19 cellular contexts compared by ENCODE assay signal in genomic region chr11:31714840-31715239, GRCh38.
"Had no signal": no experiment of that assay in that cellular context is flagged by ENCODE, and none has a peak within 500 bp of the region (broad histone marks: within the 10 kb centered on the region; RNA-seq: fewer than 3 reads in every experiment).

No MANE protein-coding gene starts in this region.

- H3K27me3 Mint-ChIP-seq: activated naive CD4-positive, alpha-beta T cell treated with anti-CD3 and anti-CD28 coated beads, Interleukin-2, amount 50 U/mL, for 24 hours; brain; central memory CD8-positive, alpha-beta T cell; dendritic cell treated with granulocyte-macrophage colony-stimulating factor and Interleukin-4, amounts not matched to agents 40 ng/mL and 50 ng/mL, for 4 days; effector memory CD8-positive, alpha-beta T cell; progenitor cell of endocrine pancreas; stimulated activated memory B cell treated with anti-CD40 and anti-IgM and Interleukin-4, amounts not matched to agents 10 μg/mL and 1 μg/mL and 100 μg/mL, for 72 hours had no signal

- H3K4me3 Mint-ChIP-seq: activated naive CD4-positive, alpha-beta T cell treated with anti-CD3 and anti-CD28 coated beads, Interleukin-2, amount 50 U/mL, for 24 hours; brain; central memory CD8-positive, alpha-beta T cell; dendritic cell treated with granulocyte-macrophage colony-stimulating factor and Interleukin-4, amounts not matched to agents 40 ng/mL and 50 ng/mL, for 4 days; effector memory CD8-positive, alpha-beta T cell; nephron; stimulated activated memory B cell treated with anti-CD40 and anti-IgM and Interleukin-4, amounts not matched to agents 10 μg/mL and 1 μg/mL and 100 μg/mL, for 72 hours; WTC11 had no signal

- H3K9me3 Mint-ChIP-seq: activated naive CD4-positive, alpha-beta T cell treated with anti-CD3 and anti-CD28 coated beads, Interleukin-2, amount 50 U/mL, for 24 hours; central memory CD8-positive, alpha-beta T cell; dendritic cell treated with granulocyte-macrophage colony-stimulating factor and Interleukin-4, amounts not matched to agents 40 ng/mL and 50 ng/mL, for 4 days; effector memory CD8-positive, alpha-beta T cell; nephron; stimulated activated memory B cell treated with anti-CD40 and anti-IgM and Interleukin-4, amounts not matched to agents 10 μg/mL and 1 μg/mL and 100 μg/mL, for 72 hours had no signal

- H3K27ac Mint-ChIP-seq: activated naive CD4-positive, alpha-beta T cell treated with anti-CD3 and anti-CD28 coated beads, Interleukin-2, amount 50 U/mL, for 24 hours; brain; dendritic cell treated with granulocyte-macrophage colony-stimulating factor and Interleukin-4, amounts not matched to agents 40 ng/mL and 50 ng/mL, for 4 days; effector memory CD8-positive, alpha-beta T cell; nephron; progenitor cell of endocrine pancreas; stimulated activated memory B cell treated with anti-CD40 and anti-IgM and Interleukin-4, amounts not matched to agents 10 μg/mL and 1 μg/mL and 100 μg/mL, for 72 hours; WTC11 had no signal

- H3K4me1 Mint-ChIP-seq: activated naive CD4-positive, alpha-beta T cell treated with anti-CD3 and anti-CD28 coated beads, Interleukin-2, amount 50 U/mL, for 24 hours; central memory CD8-positive, alpha-beta T cell; nephron; stimulated activated memory B cell treated with anti-CD40 and anti-IgM and Interleukin-4, amounts not matched to agents 10 μg/mL and 1 μg/mL and 100 μg/mL, for 72 hours had no signal

- ATAC-seq: effector memory CD8-positive, alpha-beta T cell; gastrocnemius medialis; left ventricle myocardium superior; right cardiac atrium; stimulated activated memory B cell treated with anti-CD40 and anti-IgM and Interleukin-4, amounts not matched to agents 10 μg/mL and 1 μg/mL and 100 μg/mL, for 72 hours; WTC11 had no signal

- DNase-seq: activated CD4-positive, alpha-beta T cell treated with anti-CD3 and anti-CD28 coated beads, Interleukin-2, amount 50 U/mL, for 1 hour; activated effector memory CD4-positive, alpha-beta T cell treated with Interleukin-2 at 50 U/mL for 16 hours; activated T-cell treated with anti-CD3 and anti-CD28 coated beads for 4 hours; effector memory CD8-positive, alpha-beta T cell; gastrocnemius medialis; left ventricle myocardium superior; mesenchymal stem cell; occipital lobe; right cardiac atrium; substantia nigra; transverse colon had no signal
